In genomic region chr13:44755872-44756271, GRCh38 we compare ENCODE assay signal across 1 cellular context.
TF ChIP-seq lines count a peak whose summit lies in the region.

No MANE protein-coding gene starts in this region.

TF ChIP-seq in IMR-90, 13 proteins besides CTCF, POLR2A, EP300 and RAD21:
- TF ChIP-seq NFE2L2 (IDR thresholded peaks at IDR 0.05; ENCODE audit: low read depth, low read length): peak; percentile 53; the same call in 1 of the 2 replicates
- TF ChIP-seq CHD1 (IDR thresholded peaks at IDR 0.05; ENCODE audit: low read depth, low read length): no peak
- no peak for TF ChIP-seq BHLHE40 (IDR thresholded peaks at IDR 0.05; ENCODE audit: low read depth, low read length)
- TF ChIP-seq, protein P1, sequence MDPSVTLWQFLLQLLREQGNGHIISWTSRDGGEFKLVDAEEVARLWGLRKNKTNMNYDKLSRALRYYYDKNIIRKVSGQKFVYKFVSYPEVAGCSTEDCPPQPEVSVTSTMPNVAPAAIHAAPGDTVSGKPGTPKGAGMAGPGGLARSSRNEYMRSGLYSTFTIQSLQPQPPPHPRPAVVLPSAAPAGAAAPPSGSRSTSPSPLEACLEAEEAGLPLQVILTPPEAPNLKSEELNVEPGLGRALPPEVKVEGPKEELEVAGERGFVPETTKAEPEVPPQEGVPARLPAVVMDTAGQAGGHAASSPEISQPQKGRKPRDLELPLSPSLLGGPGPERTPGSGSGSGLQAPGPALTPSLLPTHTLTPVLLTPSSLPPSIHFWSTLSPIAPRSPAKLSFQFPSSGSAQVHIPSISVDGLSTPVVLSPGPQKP (IDR thresholded peaks at IDR 0.05; ENCODE audit: borderline replicate concordance, low read depth, low read length): no peak
TF ChIP-seq in IMR-90: peak in this region for 1.
